In the genomic region with DNA sequence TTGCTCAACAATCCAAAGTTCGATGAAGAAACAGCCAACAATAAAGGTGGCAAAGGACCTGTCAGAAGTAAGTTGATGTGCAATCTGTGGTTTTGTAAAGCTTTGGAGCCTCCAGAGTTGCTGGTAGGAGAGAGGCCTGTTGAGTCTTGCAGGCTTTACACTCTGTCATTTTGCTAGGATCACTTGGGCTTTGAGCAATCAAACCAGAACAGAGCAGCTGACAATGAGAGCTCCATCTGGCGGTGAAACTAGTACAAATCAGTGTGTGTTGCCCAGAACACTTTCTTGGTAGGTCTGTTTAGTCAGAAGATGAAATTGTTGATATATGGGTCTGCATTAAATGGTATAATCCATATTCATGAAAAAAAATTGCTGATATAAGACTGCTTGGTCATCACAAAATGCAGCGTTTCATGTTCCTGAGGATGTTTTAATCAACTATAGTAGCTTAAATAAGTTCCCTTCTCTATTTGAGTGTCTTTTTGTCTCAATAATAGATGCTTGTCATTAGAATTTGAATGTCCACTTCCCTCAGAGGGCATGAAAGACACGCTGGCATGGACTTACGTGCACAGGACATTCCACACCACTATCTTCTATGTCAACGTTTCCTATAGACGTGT, we compare ENCODE assay signal across 8 cellular contexts. TPM values are rescaled to one million over a fixed set of nuclear protein-coding genes. Genes with fewer than 3 reads are reported as not detected.
DNase-seq lines count a peak whose midpoint lies in the region; ATAC-seq, FAIRE-seq and TF ChIP-seq lines count a peak whose summit lies in the region.

No MANE protein-coding gene starts in this region.

- POLR2A ChIA-PET in HCT116 (lab: Charles Lee) (interaction anchor here (1.2 kb wide), 1 partner anchor 127 kb away, joined by 7 read pairs; no protein-coding TSS in a partner anchor), HepG2 (lab: Yijun Ruan, JAX) (interaction anchor here (2.2 kb wide), 1 partner anchor 127 kb away, joined by 6 read pairs; no protein-coding TSS in a partner anchor)

- H3K4me3 ChIP-seq in DND-41 (ENCODE audit: low read depth in 1 of 2, low read length in 2 of 2) (no peak overlapping the region), HCT116 (replicated peaks in 1 of 2; ENCODE audit: low read depth in 1 of 2, low read length in 2 of 2) (no peak overlapping the region), choroid plexus epithelial cell (ENCODE audit: low read depth, low read length) (no peak overlapping the region), HepG2 (replicated peaks in 1 of 3; ENCODE audit: insufficient read depth in 1 of 3, low read depth in 2 of 3, low read length in 3 of 3) (no peak overlapping the region)

- in situ Hi-C loops in HepG2 (cut with HindIII; ENCODE audit: extremely low pct_ligation_motif_present, low pct_unique_long_range_greater_than_20kb) = no loop called here

- RAD21 ChIA-PET in HCT116 (lab: Charles Lee; ENCODE audit: low non-redundant PET in 1 of 2, low total read pairs in 2 of 2, uncharacterized antibody in 2 of 2, unreplicated experiment in 2 of 2) = interaction anchor here (0.8 to 3.1 kb wide), 2 partner anchors 127 to 140 kb away, joined by 3 to 41 read pairs (median 40); no protein-coding TSS in a partner anchor

- BruUV-seq in HCT116 (replicated peaks; lab: Mats Ljungman, UMichigan) = no TSS peak
- no TSS peak for BruUV-seq in HepG2 (replicated peaks; lab: Mats Ljungman, UMichigan)

- TF ChIP-seq RAD21 in HCT116 (IDR thresholded peaks at IDR 0.05; ENCODE audit: low read depth) (peak; percentile 58), HepG2 (CRISPR knock-in tag; IDR thresholded peaks at IDR 0.05) (peak; percentile 51; the same call in 1 of the 2 replicates)

- H4K20me1 ChIP-seq in DND-41 (ENCODE audit: insufficient read depth, low read length) (no peaks in the 10 kb centered on the region), HCT116 (ENCODE audit: insufficient read depth) (no peaks in the 10 kb centered on the region), HepG2 (ENCODE audit: insufficient read depth, low read length) (no peaks in the 10 kb centered on the region; the same call in 1 of the 2 replicates)

- H3K36me3 ChIP-seq in DND-41 (ENCODE audit: insufficient read depth, low read length) (peaks cover 15% of the 10 kb centered on the region), HCT116 (ENCODE audit: control insufficient read depth in 1 of 2, insufficient read depth in 2 of 2, low read length in 2 of 2) (no peaks in the 10 kb centered on the region; a peak in 1 of 4 replicates), HepG2 (replicated peaks in 1 of 2; ENCODE audit: control insufficient read depth in 1 of 2, insufficient read depth in 2 of 2, low read length in 2 of 2) (no peaks in the 10 kb centered on the region)

- H2AFZ ChIP-seq in DND-41 (ENCODE audit: low read depth, low read length) = no peak overlapping the region
- no peak overlapping the region for H2AFZ ChIP-seq in HCT116 (ENCODE audit: low read depth, low read length, poor library complexity, severe bottlenecking)
- no peak overlapping the region for H2AFZ ChIP-seq in HepG2 (ENCODE audit: low read length)

- H3K9me3 ChIP-seq in DND-41 (ENCODE audit: insufficient read depth, low read length, severe bottlenecking) = no peaks in the 10 kb centered on the region
- H3K9me3 ChIP-seq in HCT116 (ENCODE audit: control insufficient read depth in 1 of 2, insufficient read depth in 1 of 2, low read depth in 1 of 2, low read length in 2 of 2) = no peaks in the 10 kb centered on the region
- no peaks in the 10 kb centered on the region for H3K9me3 ChIP-seq in HepG2 (ENCODE audit: low read length)

- H3K9me2 ChIP-seq in HCT116 (ENCODE audit: insufficient read depth) = no peaks in the 10 kb centered on the region

- intact Hi-C loops in HCT116 (cut with micrococcal nuclease) = loop anchor here (1.0 to 10.0 kb wide), 3 partner anchors 127 to 242 kb away; no protein-coding TSS in a partner anchor
- intact Hi-C loops in HepG2 (cut with micrococcal nuclease; ENCODE audit: unreplicated experiment) = loop anchor here (1.0 to 10.0 kb wide), 2 partner anchors 127 to 242 kb away; no protein-coding TSS in a partner anchor

- peak; percentile 94 for FAIRE-seq in HepG2 (lab: Jason Lieb, UNC)

- no peak overlapping the region for H3K9ac ChIP-seq in DND-41 (ENCODE audit: low read depth, low read length)
- no peak overlapping the region for H3K9ac ChIP-seq in HCT116 (ENCODE audit: low read length)
- H3K9ac ChIP-seq in HepG2 (ENCODE audit: insufficient read depth, low read depth, low read length) = no peak overlapping the region

- CTCF ChIA-PET in HCT116 (lab: Charles Lee) (interaction anchor here (0.9 to 7.9 kb wide), 34 partner anchors 8 to 614 kb away, joined by 3 to 296 read pairs (median 5); partner anchors contain the start of genes DMXL2 and LYSMD2), HepG2 (lab: Yijun Ruan, JAX; ENCODE audit: low intra/inter-chr PET ratio, low total read pairs) (interaction anchor here (0.8 to 3.3 kb wide), 3 partner anchors 124 to 130 kb away, joined by 3 to 107 read pairs (median 6); no protein-coding TSS in a partner anchor)

- TF ChIP-seq POLR2A in HCT116 (IDR thresholded peaks at IDR 0.05; ENCODE audit: borderline replicate concordance, extremely low read depth, insufficient read depth, insufficient read length) (no peak), HepG2 (IDR thresholded peaks at IDR 0.05; ENCODE audit: insufficient read depth in 1 of 2, low read depth in 2 of 2, low read length in 2 of 2) (no peak)

- DNase-seq in DND-41 = peak; percentile 68
- peak; percentile 64 for DNase-seq in HCT116 (ENCODE audit: low read depth, low spot score)
- DNase-seq in NCI-H2227 treated with DMSO at 0.1 percent for 48 hours (lab: John Stamatoyannopoulos, UW) = peak; percentile 58
- DNase-seq in activated CD4-positive, CD25-positive, alpha-beta regulatory T cell treated with anti-CD3 and anti-CD28 coated beads, Interleukin-2, amount 50 U/mL, for 16 hours (ENCODE audit: low read depth, low spot score) = peak; percentile 42
- peak; percentile 92 for DNase-seq in choroid plexus epithelial cell (ENCODE audit: low read depth)
- DNase-seq in HepG2 (ENCODE audit: low spot score) = peak; percentile 74
- DNase-seq in stimulated activated CD4-positive, alpha-beta T cell treated with anti-CD3 and anti-CD28 coated beads, TNF-alpha, amount 100 ng/mL, for 4 hours (ENCODE audit: low read depth in 3 of 3) = peak in 2 of 3 experiments; percentile 25 to 52

- H3K27me3 ChIP-seq in DND-41 (ENCODE audit: insufficient read depth, low read length, poor library complexity) (no peaks in the 10 kb centered on the region), HCT116 (ENCODE audit: insufficient read depth, low read length) (no peaks in the 10 kb centered on the region), HepG2 (ENCODE audit: control insufficient read depth in 1 of 2, insufficient read depth in 2 of 2, low read length in 2 of 2) (no peaks in the 10 kb centered on the region)

- 21% methylated on average over 7 of the region's 7 CpGs for WGBS in HepG2 (ENCODE audit: low lambda C conversion rate)

- H3K4me2 ChIP-seq in DND-41 (ENCODE audit: insufficient read depth, low read length) = no peak overlapping the region
- H3K4me2 ChIP-seq in HCT116 (ENCODE audit: low read length) = no peak overlapping the region
- H3K4me2 ChIP-seq in HepG2 (ENCODE audit: low read depth, low read length) = no peak overlapping the region; the same call in 1 of the 2 replicates

- H3K27ac ChIP-seq in DND-41 (ENCODE audit: low read length) = no peak overlapping the region
- no peak overlapping the region for H3K27ac ChIP-seq in HCT116 (ENCODE audit: low read depth, low read length)
- H3K27ac ChIP-seq in HepG2 (ENCODE audit: extremely low read length, insufficient read depth, low read length) = no peak overlapping the region

- no peaks in the 10 kb centered on the region for H3K4me1 ChIP-seq in DND-41 (ENCODE audit: insufficient read depth, low read length)
- no peaks in the 10 kb centered on the region for H3K4me1 ChIP-seq in HCT116 (ENCODE audit: control insufficient read depth in 1 of 2, insufficient read depth in 2 of 2, low read length in 2 of 2)
- peaks cover 6% of the 10 kb centered on the region; the same call in 1 of the 2 replicates for H3K4me1 ChIP-seq in HepG2 (ENCODE audit: insufficient read depth, low read length)

- TF ChIP-seq EP300 in HepG2 (IDR thresholded peaks at IDR 0.05; ENCODE audit: low read depth in 2 of 2, low read length in 2 of 2) = no peak
- TF ChIP-seq EP300 in HepG2 (CRISPR knock-in tag; IDR thresholded peaks at IDR 0.05; ENCODE audit: borderline replicate concordance) = no peak

- ATAC-seq in DND-41 (ENCODE audit: insufficient read depth, low read depth) = peak; percentile 96
- peak; percentile 92 for ATAC-seq in HCT116
- ATAC-seq in HepG2 = peak; percentile 94
- ATAC-seq in GM18519 (IDR thresholded peaks at IDR 0.05; ENCODE audit: low FRiP score, unreplicated experiment) = no peak

- no peaks in the 10 kb centered on the region for H3K79me2 ChIP-seq in DND-41 (ENCODE audit: insufficient read depth, low read length)
- H3K79me2 ChIP-seq in HCT116 (ENCODE audit: insufficient read depth, low read length) = no peaks in the 10 kb centered on the region
- H3K79me2 ChIP-seq in HepG2 (ENCODE audit: insufficient read depth, low read length) = no peaks in the 10 kb centered on the region

- TF ChIP-seq CTCF in DND-41 (IDR thresholded peaks at IDR 0.05; ENCODE audit: borderline replicate concordance, extremely low read depth, low read length, poor library complexity, severe bottlenecking) (peak; percentile 78), HCT116 (IDR thresholded peaks at IDR 0.05 in 2 of 3, conservative IDR thresholded peaks at IDR 0.05 in 1 of 3; ENCODE audit: borderline replicate concordance in 1 of 3, insufficient read depth in 1 of 3, low read depth in 2 of 3, low read length in 2 of 3) (peak; percentile 65 to 81 (median 80); a peak in 5 of 6 replicates), choroid plexus epithelial cell (conservative IDR thresholded peaks at IDR 0.05; ENCODE audit: low read depth, low read length) (peak; percentile 89), HepG2 (CRISPR knock-in tag; IDR thresholded peaks at IDR 0.05) (peak; percentile 83)

RNA-seq across cellular contexts. Expression of gene TMOD2, which starts 25.7 kb away (rescaled TPM):
- 5.7 TPM for total RNA-seq in HCT116 (2021; ENCODE audit: unreplicated experiment)
- 0.91 and 1.4 TPM in 2 replicates for polyA plus RNA-seq in HCT116 (2012)
- total RNA-seq in HepG2 (2016; rRNA removed; fragmentation: Illumina TruSeq; extraction: Trizol) = 0.02 and 0.14 TPM in 2 replicates
- total RNA-seq in HepG2 (2016; cell fraction: cytosol; rRNA removed; fragmentation: Illumina TruSeq; extraction: Trizol; ENCODE audit: low read depth) = under 0.01 TPM in 1 of 2 replicates, not detected in the other
- 0.01 and 0.04 TPM in 2 replicates for total RNA-seq in HepG2 (2016; cell fraction: insoluble cytoplasmic fraction; rRNA removed; fragmentation: Illumina TruSeq; extraction: Trizol)
- 0.03 TPM in 1 of 2 replicates, not detected in the other for total RNA-seq in HepG2 (2016; cell fraction: membrane; rRNA removed; fragmentation: Illumina TruSeq; extraction: Trizol)
- total RNA-seq in HepG2 (2016; cell fraction: nucleus; rRNA removed; fragmentation: Illumina TruSeq; extraction: Trizol) = 0.16 TPM in 2 replicates
- 0.01 and 0.21 TPM in 2 replicates for polyA plus RNA-seq in HepG2 (2011; rRNA removed)
- 0.05 TPM in 1 of 2 replicates, not detected in the other for polyA plus RNA-seq in HepG2 (2011; cell fraction: cytosol; rRNA removed)
- polyA plus RNA-seq in HepG2 (2011; cell fraction: nucleus; rRNA removed) = 0.03 and 0.05 TPM in 2 replicates
- 0.04 TPM in 1 of 2 replicates, not detected in the other for polyA plus RNA-seq in HepG2 (2012)
- polyA plus RNA-seq in HepG2 (2016; cell fraction: cytosol; fragmentation: Illumina TruSeq; extraction: Trizol; ENCODE audit: low read depth) = 0.09 and 0.16 TPM in 2 replicates
- 0.02 and 0.17 TPM in 2 replicates for polyA plus RNA-seq in HepG2 (2016; cell fraction: insoluble cytoplasmic fraction; fragmentation: Illumina TruSeq; extraction: Trizol; ENCODE audit: low read depth)
- not detected in 2 replicates for polyA plus RNA-seq in HepG2 (2016; cell fraction: membrane; fragmentation: Illumina TruSeq; extraction: Trizol; ENCODE audit: low read depth)
- polyA plus RNA-seq in HepG2 (2016; cell fraction: nucleus; fragmentation: Illumina TruSeq; extraction: Trizol; ENCODE audit: insufficient read depth, low read depth) = not detected in 2 replicates
- 0.09 TPM in 1 of 2 replicates, not detected in the other for polyA minus RNA-seq in HepG2 (2011; rRNA and poly(A)+ RNA removed; ENCODE audit: low replicate concordance)
- polyA minus RNA-seq in HepG2 (2011; cell fraction: cytosol; rRNA and poly(A)+ RNA removed) = not detected in 2 replicates
- under 0.01 and 0.37 TPM in 2 replicates for polyA minus RNA-seq in HepG2 (2011; cell fraction: nucleus; rRNA and poly(A)+ RNA removed)

RNA-seq across cellular contexts. Expression of gene LYSMD2, which starts 39.6 kb away (rescaled TPM):
- total RNA-seq in HCT116 (2021; ENCODE audit: unreplicated experiment) (10.8 TPM), HepG2 (2016; rRNA removed; fragmentation: Illumina TruSeq; extraction: Trizol) (0.20 and 0.27 TPM in 2 replicates)
- polyA plus RNA-seq in HCT116 (2012) = 3.7 and 4.3 TPM in 2 replicates
- not detected in 2 replicates for total RNA-seq in HepG2 (2016; cell fraction: cytosol; rRNA removed; fragmentation: Illumina TruSeq; extraction: Trizol; ENCODE audit: low read depth)
- total RNA-seq in HepG2 (2016; cell fraction: insoluble cytoplasmic fraction; rRNA removed; fragmentation: Illumina TruSeq; extraction: Trizol) = 0.12 and 0.15 TPM in 2 replicates
- total RNA-seq in HepG2 (2016; cell fraction: membrane; rRNA removed; fragmentation: Illumina TruSeq; extraction: Trizol) = 0.15 TPM in 1 of 2 replicates, not detected in the other
- not detected in 2 replicates for total RNA-seq in HepG2 (2016; cell fraction: nucleus; rRNA removed; fragmentation: Illumina TruSeq; extraction: Trizol)
- 0.05 and 0.09 TPM in 2 replicates for polyA plus RNA-seq in HepG2 (2011; rRNA removed)
- polyA plus RNA-seq in HepG2 (2011; cell fraction: cytosol; rRNA removed) = 0.06 and 0.08 TPM in 2 replicates
- not detected in 2 replicates for polyA plus RNA-seq in HepG2 (2011; cell fraction: nucleus; rRNA removed)
- polyA plus RNA-seq in HepG2 (2012) = not detected in 2 replicates
- not detected in 2 replicates for polyA plus RNA-seq in HepG2 (2016; cell fraction: cytosol; fragmentation: Illumina TruSeq; extraction: Trizol; ENCODE audit: low read depth)
- 0.33 TPM in 1 of 2 replicates, not detected in the other for polyA plus RNA-seq in HepG2 (2016; cell fraction: insoluble cytoplasmic fraction; fragmentation: Illumina TruSeq; extraction: Trizol; ENCODE audit: low read depth)
- polyA plus RNA-seq in HepG2 (2016; cell fraction: membrane; fragmentation: Illumina TruSeq; extraction: Trizol; ENCODE audit: low read depth) = not detected in 2 replicates
- 0.27 TPM in 1 of 2 replicates, not detected in the other for polyA plus RNA-seq in HepG2 (2016; cell fraction: nucleus; fragmentation: Illumina TruSeq; extraction: Trizol; ENCODE audit: insufficient read depth, low read depth)
- 2.9 TPM in 1 of 2 replicates, not detected in the other for polyA minus RNA-seq in HepG2 (2011; rRNA and poly(A)+ RNA removed; ENCODE audit: low replicate concordance)
- polyA minus RNA-seq in HepG2 (2011; cell fraction: cytosol; rRNA and poly(A)+ RNA removed) = not detected in 2 replicates
- polyA minus RNA-seq in HepG2 (2011; cell fraction: nucleus; rRNA and poly(A)+ RNA removed) = not detected in 2 replicates

RNA-seq across cellular contexts. Expression of gene TMOD3, which starts 52.4 kb away (rescaled TPM):
- 78.8 TPM for total RNA-seq in HCT116 (2021; ENCODE audit: unreplicated experiment)
- 14.4 and 16.8 TPM in 2 replicates for polyA plus RNA-seq in HCT116 (2012)
- 23.2 and 33.7 TPM in 2 replicates for total RNA-seq in HepG2 (2016; rRNA removed; fragmentation: Illumina TruSeq; extraction: Trizol)
- total RNA-seq in HepG2 (2016; cell fraction: cytosol; rRNA removed; fragmentation: Illumina TruSeq; extraction: Trizol; ENCODE audit: low read depth) = 9.8 and 10.8 TPM in 2 replicates
- total RNA-seq in HepG2 (2016; cell fraction: insoluble cytoplasmic fraction; rRNA removed; fragmentation: Illumina TruSeq; extraction: Trizol) = 19.6 and 30.3 TPM in 2 replicates
- 7.2 and 9.7 TPM in 2 replicates for total RNA-seq in HepG2 (2016; cell fraction: membrane; rRNA removed; fragmentation: Illumina TruSeq; extraction: Trizol)
- 13.6 and 14.7 TPM in 2 replicates for total RNA-seq in HepG2 (2016; cell fraction: nucleus; rRNA removed; fragmentation: Illumina TruSeq; extraction: Trizol)
- polyA plus RNA-seq in HepG2 (2011; rRNA removed) = 5.0 and 5.1 TPM in 2 replicates
- 2.2 and 4.2 TPM in 2 replicates for polyA plus RNA-seq in HepG2 (2011; cell fraction: cytosol; rRNA removed)
- 1.7 and 2.5 TPM in 2 replicates for polyA plus RNA-seq in HepG2 (2011; cell fraction: nucleus; rRNA removed)
- 7.1 and 8.4 TPM in 2 replicates for polyA plus RNA-seq in HepG2 (2012)
- 0.60 and 0.76 TPM in 2 replicates for polyA plus RNA-seq in HepG2 (2016; cell fraction: cytosol; fragmentation: Illumina TruSeq; extraction: Trizol; ENCODE audit: low read depth)
- polyA plus RNA-seq in HepG2 (2016; cell fraction: insoluble cytoplasmic fraction; fragmentation: Illumina TruSeq; extraction: Trizol; ENCODE audit: low read depth) = 23.4 and 23.6 TPM in 2 replicates
- 2.7 and 2.8 TPM in 2 replicates for polyA plus RNA-seq in HepG2 (2016; cell fraction: membrane; fragmentation: Illumina TruSeq; extraction: Trizol; ENCODE audit: low read depth)
- polyA plus RNA-seq in HepG2 (2016; cell fraction: nucleus; fragmentation: Illumina TruSeq; extraction: Trizol; ENCODE audit: insufficient read depth, low read depth) = 8.8 and 9.6 TPM in 2 replicates
- polyA minus RNA-seq in HepG2 (2011; rRNA and poly(A)+ RNA removed; ENCODE audit: low replicate concordance) = 5.3 and 23.0 TPM in 2 replicates
- polyA minus RNA-seq in HepG2 (2011; cell fraction: cytosol; rRNA and poly(A)+ RNA removed) = 7.6 and 9.3 TPM in 2 replicates
- polyA minus RNA-seq in HepG2 (2011; cell fraction: nucleus; rRNA and poly(A)+ RNA removed) = 14.5 and 15.8 TPM in 2 replicates

Comparison
In these comparisons a context has a peak if more than half of its experiments do, and no peak if none do; other contexts are left out.
1. DNase-seq: peak in every context shown above with its lines; median percentile 92 in choroid plexus epithelial cell; 74 in HepG2; 68 in DND-41; 64 in HCT116; 58 in NCI-H2227 treated with DMSO at 0.1 percent for 48 hours; 42 in activated CD4-positive, CD25-positive, alpha-beta regulatory T cell treated with anti-CD3 and anti-CD28 coated beads, Interleukin-2, amount 50 U/mL, for 16 hours; 38 in stimulated activated CD4-positive, alpha-beta T cell treated with anti-CD3 and anti-CD28 coated beads, TNF-alpha, amount 100 ng/mL, for 4 hours.